ENCODE assay signal across 14 cellular contexts in the genomic region with DNA sequence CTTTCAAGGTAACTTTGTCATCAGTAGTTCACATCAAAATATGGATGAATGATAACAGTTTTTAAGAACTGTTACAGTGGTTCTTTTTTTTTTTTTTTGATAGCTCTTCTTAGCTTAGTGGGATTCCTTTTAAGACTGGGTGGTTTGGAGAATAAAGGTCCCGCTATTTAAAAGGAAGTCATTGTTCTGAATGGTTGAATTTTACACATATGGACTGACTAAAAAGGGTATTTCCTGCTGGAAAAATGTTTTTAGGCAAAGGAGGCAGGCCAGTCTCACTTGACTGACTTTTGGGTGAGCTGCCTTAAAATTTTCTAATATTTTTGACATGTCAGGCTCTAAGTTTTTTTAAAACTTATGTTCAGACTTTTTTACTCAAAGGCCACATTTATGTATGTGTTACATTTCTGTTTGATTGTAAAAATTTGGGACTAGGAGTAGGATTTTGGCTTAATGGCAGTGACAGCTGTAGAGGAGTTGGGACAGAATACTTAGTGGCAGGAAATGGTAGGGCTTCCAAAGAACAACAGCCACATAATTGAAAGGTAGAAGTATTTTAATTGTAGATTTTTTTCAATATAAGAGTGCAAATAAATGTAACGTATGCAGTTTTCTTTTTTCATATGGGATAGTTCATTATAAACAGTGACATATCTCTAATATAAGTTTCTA. TPM values are rescaled to one million over a fixed set of nuclear protein-coding genes. Genes with fewer than 3 reads are reported as not detected.
DNase-seq lines count a peak whose midpoint lies in the region; ATAC-seq and TF ChIP-seq lines count a peak whose summit lies in the region.
"Had no signal": no experiment of that assay in that cellular context is flagged by ENCODE, and none has a peak within 500 bp of the region (broad histone marks: within the 10 kb centered on the region; RNA-seq: fewer than 3 reads in every experiment).

No MANE protein-coding gene starts in this region.

- peak overlapping the region; percentile 13 for H3K27ac ChIP-seq in left ventricle myocardium inferior (replicated peaks)
- H3K27ac ChIP-seq in RWPE2 (ENCODE audit: poor library complexity, severe bottlenecking) = peak overlapping the region; percentile 54

- H3K36me3 Mint-ChIP-seq in endothelial cell (ENCODE audit: low read depth, unreplicated experiment) = peaks cover 2% of the 10 kb centered on the region
- H3K36me3 Mint-ChIP-seq in stimulated activated naive B cell treated with anti-CD40 and anti-IgM and Interleukin-4, amounts not matched to agents 10 μg/mL and 1 μg/mL and 100 μg/mL, for 72 hours = peaks cover 3 to 10% of the 10 kb centered on the region in 2 donors

- intact Hi-C loops in left ventricle myocardium inferior (cut with micrococcal nuclease) = no loop called here
- intact Hi-C loops in left cardiac atrium (cut with DNase I) = loop anchor here in 1 of 2 donors (10.0 kb wide), 1 partner anchor 123 kb away; no protein-coding TSS in a partner anchor

- H3K9me3 ChIP-seq in left ventricle myocardium inferior (replicated peaks) (no peaks in the 10 kb centered on the region), RWPE2 (ENCODE audit: severe bottlenecking) (no peaks in the 10 kb centered on the region)
- H3K9me3 ChIP-seq: body of pancreas had no signal

- peaks cover 53% of the 10 kb centered on the region for H3K4me1 Mint-ChIP-seq in endothelial cell (ENCODE audit: unreplicated experiment)
- H3K4me1 Mint-ChIP-seq in stimulated activated naive B cell treated with anti-CD40 and anti-IgM and Interleukin-4, amounts not matched to agents 10 μg/mL and 1 μg/mL and 100 μg/mL, for 72 hours = peaks cover 22 to 53% of the 10 kb centered on the region in 2 donors

- ATAC-seq in left cardiac atrium (no peak), RWPE2 (ENCODE audit: low read depth) (no peak), GM18861 (IDR thresholded peaks at IDR 0.05; ENCODE audit: unreplicated experiment) (no peak)
- peak; percentile 63 to 73 for ATAC-seq in stimulated activated naive B cell treated with anti-CD40 and anti-IgM and Interleukin-4, amounts not matched to agents 10 μg/mL and 1 μg/mL and 100 μg/mL, for 72 hours (replicated peaks)
- ATAC-seq: body of pancreas had no signal

- DNase-seq in left ventricle myocardium inferior (no peak), left cardiac atrium (no peak), RWPE2 (ENCODE audit: low spot score) (no peak), endothelial cell (ENCODE audit: low spot score) (no peak), glomerular visceral epithelial cell (ENCODE audit: extremely low spot score) (no peak), H7 (no peak)
- no peak for DNase-seq in stimulated activated naive B cell treated with anti-CD40 and anti-IgM and Interleukin-4, amounts not matched to agents 10 μg/mL and 1 μg/mL and 100 μg/mL, for 72 hours
- DNase-seq: body of pancreas; MV-4-11; stimulated activated naive CD4-positive, alpha-beta T cell; trophoblast cell had no signal

- H3K27ac Mint-ChIP-seq in endothelial cell (ENCODE audit: unreplicated experiment) = peak overlapping the region; percentile 64
- peak overlapping the region; percentile 79 for H3K27ac Mint-ChIP-seq in stimulated activated naive B cell treated with anti-CD40 and anti-IgM and Interleukin-4, amounts not matched to agents 10 μg/mL and 1 μg/mL and 100 μg/mL, for 72 hours
- H3K27ac Mint-ChIP-seq: activated T-helper 17 cell treated with anti-CD3 and anti-CD28 coated beads, Interleukin-2, amount 50 U/mL, for 72 hours had no signal

- H3K4me3 Mint-ChIP-seq in endothelial cell (ENCODE audit: unreplicated experiment) = no peak overlapping the region
- H3K4me3 Mint-ChIP-seq in stimulated activated naive B cell treated with anti-CD40 and anti-IgM and Interleukin-4, amounts not matched to agents 10 μg/mL and 1 μg/mL and 100 μg/mL, for 72 hours = peak overlapping the region; percentile 69 to 71

- H3K27me3 ChIP-seq in left ventricle myocardium inferior (ENCODE audit: low read depth) (no peaks in the 10 kb centered on the region), RWPE2 (ENCODE audit: insufficient read depth, poor library complexity, severe bottlenecking) (no peaks in the 10 kb centered on the region), H7 (ENCODE audit: control insufficient read depth, insufficient read depth, low read length) (no peaks in the 10 kb centered on the region)
- H3K27me3 ChIP-seq: body of pancreas had no signal

- H3K9me3 Mint-ChIP-seq in endothelial cell (ENCODE audit: unreplicated experiment) = no peaks in the 10 kb centered on the region
- no peaks in the 10 kb centered on the region for H3K9me3 Mint-ChIP-seq in stimulated activated naive B cell treated with anti-CD40 and anti-IgM and Interleukin-4, amounts not matched to agents 10 μg/mL and 1 μg/mL and 100 μg/mL, for 72 hours
- H3K9me3 Mint-ChIP-seq: activated T-helper 17 cell treated with anti-CD3 and anti-CD28 coated beads, Interleukin-2, amount 50 U/mL, for 72 hours had no signal

- H3K36me3 ChIP-seq in left ventricle myocardium inferior = peaks cover 3% of the 10 kb centered on the region
- peaks cover 19% of the 10 kb centered on the region for H3K36me3 ChIP-seq in RWPE2 (ENCODE audit: low read depth)
- no peaks in the 10 kb centered on the region for H3K36me3 ChIP-seq in H7 (replicated peaks; ENCODE audit: control insufficient read depth, insufficient read depth, low read length)

- peak; percentile 17 for TF ChIP-seq CTCF in left ventricle myocardium inferior (IDR thresholded peaks at IDR 0.05; ENCODE audit: borderline replicate concordance)
- no peak for TF ChIP-seq CTCF in RWPE2 (IDR thresholded peaks at IDR 0.05; ENCODE audit: poor library complexity, severe bottlenecking)
- no peak for TF ChIP-seq CTCF in endothelial cell (IDR thresholded peaks at IDR 0.05; ENCODE audit: unreplicated experiment)

- no peaks in the 10 kb centered on the region for H3K27me3 Mint-ChIP-seq in endothelial cell (ENCODE audit: unreplicated experiment)
- no peaks in the 10 kb centered on the region for H3K27me3 Mint-ChIP-seq in stimulated activated naive B cell treated with anti-CD40 and anti-IgM and Interleukin-4, amounts not matched to agents 10 μg/mL and 1 μg/mL and 100 μg/mL, for 72 hours
- H3K27me3 Mint-ChIP-seq: activated T-helper 17 cell treated with anti-CD3 and anti-CD28 coated beads, Interleukin-2, amount 50 U/mL, for 72 hours had no signal

- H3K4me3 ChIP-seq in left ventricle myocardium inferior = peak overlapping the region; percentile 2
- no peak overlapping the region for H3K4me3 ChIP-seq in RWPE2 (ENCODE audit: severe bottlenecking)
- no peak overlapping the region for H3K4me3 ChIP-seq in H7 (ENCODE audit: insufficient read depth, low read depth, low read length)
- H3K4me3 ChIP-seq: body of pancreas had no signal

- H3K4me1 ChIP-seq in left ventricle myocardium inferior (peaks cover 100% of the 10 kb centered on the region), RWPE2 (ENCODE audit: insufficient read depth, poor library complexity, severe bottlenecking) (peaks cover 94% of the 10 kb centered on the region)

RNA-seq across cellular contexts. Expression of a gene that starts 13.7 kb away (rescaled TPM):
- 208 TPM for total RNA-seq in left ventricle myocardium inferior
- total RNA-seq in left cardiac atrium = 100 to 1,000 TPM; 169 to 219 TPM
- total RNA-seq in endothelial cell (ENCODE audit: unreplicated experiment) = 180 TPM
- total RNA-seq in H7 (2014; rRNA removed; shearing (Covaris generic)) = 121 and 194 TPM in 2 replicates

RNA-seq across cellular contexts. Expression of a gene that starts 41.8 kb away (rescaled TPM):
- total RNA-seq in left ventricle myocardium inferior = not detected
- under 1 TPM in 1 of 2 donors, not detected in 1; 0.18 TPM for total RNA-seq in left cardiac atrium
- not detected for total RNA-seq in endothelial cell (ENCODE audit: unreplicated experiment)
- total RNA-seq in H7 (2014; rRNA removed; shearing (Covaris generic)) = not detected in 2 replicates
- total RNA-seq: activated T-helper 17 cell treated with anti-CD3 and anti-CD28 coated beads, Interleukin-2, amount 50 U/mL, for 72 hours; body of pancreas; skeletal muscle tissue had no signal

Comparison
In these comparisons a context has a peak if more than half of its experiments do, and no peak if none do; other contexts are left out.
1. ATAC-seq: peak in stimulated activated naive B cell treated with anti-CD40 and anti-IgM and Interleukin-4, amounts not matched to agents 10 μg/mL and 1 μg/mL and 100 μg/mL, for 72 hours (2 of 2); none in left cardiac atrium (0 of 2), RWPE2 (single experiment) and GM18861 (single experiment).